8 cellular contexts compared by ENCODE assay signal in genomic region chr16:31354394-31355291, GRCh38. TPM values are rescaled to one million over a fixed set of nuclear protein-coding genes. Genes with fewer than 3 reads are reported as not detected.
DNase-seq lines count a peak whose midpoint lies in the region; ATAC-seq and TF ChIP-seq lines count a peak whose summit lies in the region.

ITGAX (plus strand) TSS chr16:31355176; CDS start chr16:31355255, 79 bp downstream.

- H3K27me3 ChIP-seq in PC-9 (ENCODE audit: insufficient read depth, low read depth), result peaks cover 9% of the 10 kb centered on the region

- H3K4me1 Mint-ChIP-seq in endothelial cell (ENCODE audit: unreplicated experiment), result no peaks in the 10 kb centered on the region

- peak in 1 of 2 experiments; percentile 52 for DNase-seq in PC-9
- peak; percentile 13 for DNase-seq in activated naive CD8-positive, alpha-beta T cell treated with anti-CD3 and anti-CD28 coated beads, Interleukin-2, amount 50 U/mL, for 16 hours (ENCODE audit: low read depth, low spot score)
- DNase-seq in left lobe of liver (ENCODE audit: low spot score), result peak; percentile 56
- peak; percentile 43 for DNase-seq in stimulated activated CD8-positive, alpha-beta memory T cell treated with anti-CD3 and anti-CD28 coated beads, Interleukin-7, amount 100 ng/mL, for 24 hours (ENCODE audit: low read depth)
- DNase-seq in endothelial cell (ENCODE audit: low spot score), result no peak
- no peak for DNase-seq in DMS53 (lab: John Stamatoyannopoulos, UW)

- TF ChIP-seq CTCF in PC-9 (conservative IDR thresholded peaks at IDR 0.05), result no peak
- no peak for TF ChIP-seq CTCF in endothelial cell (IDR thresholded peaks at IDR 0.05; ENCODE audit: unreplicated experiment)

- H3K9me3 ChIP-seq in PC-9 (ENCODE audit: insufficient read depth, low read depth), result no peaks in the 10 kb centered on the region

- H3K4me1 ChIP-seq in PC-9 (replicated peaks; ENCODE audit: insufficient read depth), result peaks cover 8% of the 10 kb centered on the region; the same call in 1 of the 2 replicates

- no peaks in the 10 kb centered on the region for H3K9me3 Mint-ChIP-seq in endothelial cell (ENCODE audit: unreplicated experiment)

- H3K36me3 ChIP-seq in PC-9 (ENCODE audit: low read depth), result no peaks in the 10 kb centered on the region

- no peaks in the 10 kb centered on the region for H3K79me2 ChIP-seq in PC-9 (ENCODE audit: low read depth)

- intact Hi-C loops in PC-9 (cut with micrococcal nuclease; ENCODE audit: unreplicated experiment), result no loop called here

- H3F3A ChIP-seq in PC-9 (ENCODE audit: insufficient read depth, low read depth), result 0 out of 2 replicates have a peak, but pooled peaks cover 5% of the 10 kb centered on the region

- H2AFZ ChIP-seq in PC-9, result no peak within 1 kb of the TSS

- CTCF ChIA-PET in PC-9 (lab: Charles Lee), result interaction anchor here (0.5 kb wide), 1 partner anchor 213 kb away, joined by 5 read pairs; no protein-coding TSS in a partner anchor

- no peaks in the 10 kb centered on the region for H3K9me2 ChIP-seq in PC-9 (ENCODE audit: insufficient read depth)

- no peak within 1 kb of the TSS for H3K4me3 ChIP-seq in PC-9

- ATAC-seq in GM18508 (IDR thresholded peaks at IDR 0.05; ENCODE audit: insufficient read depth, unreplicated experiment) (peak; percentile 46), HG02763 (IDR thresholded peaks at IDR 0.05; ENCODE audit: unreplicated experiment) (peak; percentile 71), left lobe of liver (peak; percentile 49)

- BruUV-seq in PC-9 (replicated peaks; lab: Mats Ljungman, UMichigan), result no TSS peak

- H4K20me1 ChIP-seq in PC-9 (ENCODE audit: insufficient read depth), result no peaks in the 10 kb centered on the region

- H3K27ac ChIP-seq in PC-9, result no peak within 1 kb of the TSS

- peaks cover 7% of the 10 kb centered on the region for H3K36me3 Mint-ChIP-seq in endothelial cell (ENCODE audit: low read depth, unreplicated experiment)

- POLR2A ChIA-PET in PC-9 (lab: Charles Lee; ENCODE audit: unreplicated experiment), result no interaction called here

- peak within 1 kb of the TSS; percentile 51; the same call in 1 of the 2 replicates for H3K4me2 ChIP-seq in PC-9

- no peak within 1 kb of the TSS for H3K4me3 Mint-ChIP-seq in endothelial cell (ENCODE audit: unreplicated experiment)

- peaks cover 12% of the 10 kb centered on the region for H3K27me3 Mint-ChIP-seq in endothelial cell (ENCODE audit: unreplicated experiment)

- no peak within 1 kb of the TSS for H3K27ac Mint-ChIP-seq in endothelial cell (ENCODE audit: unreplicated experiment)

RNA-seq across cellular contexts. Expression of gene ITGAX, which starts in this region (rescaled TPM):
- total RNA-seq in PC-9 (2021), result 1.1 and 1.2 TPM in 2 replicates
- total RNA-seq in left lobe of liver, result 1.8 TPM
- not detected for total RNA-seq in endothelial cell (ENCODE audit: unreplicated experiment)

Comparison
In these comparisons a context has a peak if more than half of its experiments do, and no peak if none do; other contexts are left out.
1. DNase-seq: peak in activated naive CD8-positive, alpha-beta T cell treated with anti-CD3 and anti-CD28 coated beads, Interleukin-2, amount 50 U/mL, for 16 hours (single experiment), left lobe of liver (single experiment) and stimulated activated CD8-positive, alpha-beta memory T cell treated with anti-CD3 and anti-CD28 coated beads, Interleukin-7, amount 100 ng/mL, for 24 hours (single experiment); none in endothelial cell (single experiment) and DMS53 (single experiment).
2. Peak in every context shown above with its lines, with median percentiles within 50 percentile points of each other: ATAC-seq.